Comparison of ENCODE assay signal across 1 cellular context in genomic region chr7:107563761-107564552, GRCh38.
A peak's percentile ranks its signal among the peaks of the same experiment; 100 is the strongest.
TF ChIP-seq lines count a peak whose summit lies in the region.

TSS of gene COG5 (minus strand) at chr7:107563920. CDS start at chr7:107563896, 24 bp downstream.
A gene with protein sequence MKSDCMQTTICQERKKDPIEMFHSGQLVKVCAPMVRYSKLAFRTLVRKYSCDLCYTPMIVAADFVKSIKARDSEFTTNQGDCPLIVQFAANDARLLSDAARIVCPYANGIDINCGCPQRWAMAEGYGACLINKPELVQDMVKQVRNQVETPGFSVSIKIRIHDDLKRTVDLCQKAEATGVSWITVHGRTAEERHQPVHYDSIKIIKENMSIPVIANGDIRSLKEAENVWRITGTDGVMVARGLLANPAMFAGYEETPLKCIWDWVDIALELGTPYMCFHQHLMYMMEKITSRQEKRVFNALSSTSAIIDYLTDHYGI (plus strand): TSS chr7:107563971. CDS start chr7:107567071, 3,100 bp downstream.

TF ChIP-seq in WTC11, 78 proteins besides CTCF, POLR2A, EP300 and RAD21 (continued from another document):
- TF ChIP-seq, protein P1, sequence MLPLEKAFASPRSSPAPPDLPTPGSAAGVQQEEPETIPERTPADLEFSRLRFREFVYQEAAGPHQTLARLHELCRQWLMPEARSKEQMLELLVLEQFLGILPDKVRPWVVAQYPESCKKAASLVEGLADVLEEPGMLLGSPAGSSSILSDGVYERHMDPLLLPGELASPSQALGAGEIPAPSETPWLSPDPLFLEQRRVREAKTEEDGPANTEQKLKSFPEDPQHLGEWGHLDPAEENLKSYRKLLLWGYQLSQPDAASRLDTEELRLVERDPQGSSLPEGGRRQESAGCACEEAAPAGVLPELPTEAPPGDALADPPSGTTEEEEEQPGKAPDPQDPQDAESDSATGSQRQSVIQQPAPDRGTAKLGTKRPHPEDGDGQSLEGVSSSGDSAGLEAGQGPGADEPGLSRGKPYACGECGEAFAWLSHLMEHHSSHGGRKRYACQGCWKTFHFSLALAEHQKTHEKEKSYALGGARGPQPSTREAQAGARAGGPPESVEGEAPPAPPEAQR (CRISPR knock-in tag; IDR thresholded peaks at IDR 0.05) = no peak
- TF ChIP-seq ZNF671 (CRISPR knock-in tag; IDR thresholded peaks at IDR 0.05) (no peak), FOXP1 (CRISPR knock-in tag; IDR thresholded peaks at IDR 0.05; ENCODE audit: borderline replicate concordance) (peak; percentile 93), RELA (CRISPR knock-in tag; IDR thresholded peaks at IDR 0.05; ENCODE audit: borderline replicate concordance) (0 out of 2 replicates have a peak, but pooled peaks have one; percentile 36), NR3C1 (CRISPR knock-in tag; conservative IDR thresholded peaks at IDR 0.05; ENCODE audit: low read depth) (no peak), ZNF317 (CRISPR knock-in tag; IDR thresholded peaks at IDR 0.05; ENCODE audit: borderline replicate concordance, low read depth) (no peak), NFE2L1 (CRISPR knock-in tag; IDR thresholded peaks at IDR 0.05) (0 out of 2 replicates have a peak, but pooled peaks have one; percentile 36), ELF4 (CRISPR knock-in tag; IDR thresholded peaks at IDR 0.05; ENCODE audit: low read depth) (no peak), ZNF416 (CRISPR knock-in tag; IDR thresholded peaks at IDR 0.05) (no peak), IRF1 (CRISPR knock-in tag; IDR thresholded peaks at IDR 0.05) (no peak; the same call in 1 of the 2 replicates), USF2 (CRISPR knock-in tag; IDR thresholded peaks at IDR 0.05) (no peak), SOX15 (CRISPR knock-in tag; IDR thresholded peaks at IDR 0.05) (no peak), ZBTB21 (CRISPR knock-in tag; IDR thresholded peaks at IDR 0.05; ENCODE audit: borderline replicate concordance) (no peak), HMGXB4 (CRISPR knock-in tag; IDR thresholded peaks at IDR 0.05) (peak; percentile 84), CREB1 (CRISPR knock-in tag; IDR thresholded peaks at IDR 0.05) (peak; percentile 18; the same call in 1 of the 2 replicates), TCF7 (CRISPR knock-in tag; IDR thresholded peaks at IDR 0.05; ENCODE audit: low read depth) (peak; percentile 62; the same call in 1 of the 2 replicates), ZNF263 (CRISPR knock-in tag; IDR thresholded peaks at IDR 0.05; ENCODE audit: low read depth) (no peak), ZNF219 (CRISPR knock-in tag; IDR thresholded peaks at IDR 0.05; ENCODE audit: borderline replicate concordance) (no peak), NR2C2 (CRISPR knock-in tag; IDR thresholded peaks at IDR 0.05) (no peak)
- TF ChIP-seq, protein P2, sequence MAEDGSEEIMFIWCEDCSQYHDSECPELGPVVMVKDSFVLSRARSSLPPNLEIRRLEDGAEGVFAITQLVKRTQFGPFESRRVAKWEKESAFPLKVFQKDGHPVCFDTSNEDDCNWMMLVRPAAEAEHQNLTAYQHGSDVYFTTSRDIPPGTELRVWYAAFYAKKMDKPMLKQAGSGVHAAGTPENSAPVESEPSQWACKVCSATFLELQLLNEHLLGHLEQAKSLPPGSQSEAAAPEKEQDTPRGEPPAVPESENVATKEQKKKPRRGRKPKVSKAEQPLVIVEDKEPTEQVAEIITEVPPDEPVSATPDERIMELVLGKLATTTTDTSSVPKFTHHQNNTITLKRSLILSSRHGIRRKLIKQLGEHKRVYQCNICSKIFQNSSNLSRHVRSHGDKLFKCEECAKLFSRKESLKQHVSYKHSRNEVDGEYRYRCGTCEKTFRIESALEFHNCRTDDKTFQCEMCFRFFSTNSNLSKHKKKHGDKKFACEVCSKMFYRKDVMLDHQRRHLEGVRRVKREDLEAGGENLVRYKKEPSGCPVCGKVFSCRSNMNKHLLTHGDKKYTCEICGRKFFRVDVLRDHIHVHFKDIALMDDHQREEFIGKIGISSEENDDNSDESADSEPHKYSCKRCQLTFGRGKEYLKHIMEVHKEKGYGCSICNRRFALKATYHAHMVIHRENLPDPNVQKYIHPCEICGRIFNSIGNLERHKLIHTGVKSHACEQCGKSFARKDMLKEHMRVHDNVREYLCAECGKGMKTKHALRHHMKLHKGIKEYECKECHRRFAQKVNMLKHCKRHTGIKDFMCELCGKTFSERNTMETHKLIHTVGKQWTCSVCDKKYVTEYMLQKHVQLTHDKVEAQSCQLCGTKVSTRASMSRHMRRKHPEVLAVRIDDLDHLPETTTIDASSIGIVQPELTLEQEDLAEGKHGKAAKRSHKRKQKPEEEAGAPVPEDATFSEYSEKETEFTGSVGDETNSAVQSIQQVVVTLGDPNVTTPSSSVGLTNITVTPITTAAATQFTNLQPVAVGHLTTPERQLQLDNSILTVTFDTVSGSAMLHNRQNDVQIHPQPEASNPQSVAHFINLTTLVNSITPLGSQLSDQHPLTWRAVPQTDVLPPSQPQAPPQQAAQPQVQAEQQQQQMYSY (CRISPR knock-in tag; IDR thresholded peaks at IDR 0.05) = no peak
- TF ChIP-seq, protein P3, sequence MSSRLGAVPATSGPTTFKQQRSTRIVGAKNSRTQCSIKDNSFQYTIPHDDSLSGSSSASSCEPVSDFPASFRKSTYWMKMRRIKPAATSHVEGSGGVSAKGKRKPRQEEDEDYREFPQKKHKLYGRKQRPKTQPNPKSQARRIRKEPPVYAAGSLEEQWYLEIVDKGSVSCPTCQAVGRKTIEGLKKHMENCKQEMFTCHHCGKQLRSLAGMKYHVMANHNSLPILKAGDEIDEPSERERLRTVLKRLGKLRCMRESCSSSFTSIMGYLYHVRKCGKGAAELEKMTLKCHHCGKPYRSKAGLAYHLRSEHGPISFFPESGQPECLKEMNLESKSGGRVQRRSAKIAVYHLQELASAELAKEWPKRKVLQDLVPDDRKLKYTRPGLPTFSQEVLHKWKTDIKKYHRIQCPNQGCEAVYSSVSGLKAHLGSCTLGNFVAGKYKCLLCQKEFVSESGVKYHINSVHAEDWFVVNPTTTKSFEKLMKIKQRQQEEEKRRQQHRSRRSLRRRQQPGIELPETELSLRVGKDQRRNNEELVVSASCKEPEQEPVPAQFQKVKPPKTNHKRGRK (CRISPR knock-in tag; IDR thresholded peaks at IDR 0.05; ENCODE audit: borderline replicate concordance) = no peak
- TF ChIP-seq, protein P4, sequence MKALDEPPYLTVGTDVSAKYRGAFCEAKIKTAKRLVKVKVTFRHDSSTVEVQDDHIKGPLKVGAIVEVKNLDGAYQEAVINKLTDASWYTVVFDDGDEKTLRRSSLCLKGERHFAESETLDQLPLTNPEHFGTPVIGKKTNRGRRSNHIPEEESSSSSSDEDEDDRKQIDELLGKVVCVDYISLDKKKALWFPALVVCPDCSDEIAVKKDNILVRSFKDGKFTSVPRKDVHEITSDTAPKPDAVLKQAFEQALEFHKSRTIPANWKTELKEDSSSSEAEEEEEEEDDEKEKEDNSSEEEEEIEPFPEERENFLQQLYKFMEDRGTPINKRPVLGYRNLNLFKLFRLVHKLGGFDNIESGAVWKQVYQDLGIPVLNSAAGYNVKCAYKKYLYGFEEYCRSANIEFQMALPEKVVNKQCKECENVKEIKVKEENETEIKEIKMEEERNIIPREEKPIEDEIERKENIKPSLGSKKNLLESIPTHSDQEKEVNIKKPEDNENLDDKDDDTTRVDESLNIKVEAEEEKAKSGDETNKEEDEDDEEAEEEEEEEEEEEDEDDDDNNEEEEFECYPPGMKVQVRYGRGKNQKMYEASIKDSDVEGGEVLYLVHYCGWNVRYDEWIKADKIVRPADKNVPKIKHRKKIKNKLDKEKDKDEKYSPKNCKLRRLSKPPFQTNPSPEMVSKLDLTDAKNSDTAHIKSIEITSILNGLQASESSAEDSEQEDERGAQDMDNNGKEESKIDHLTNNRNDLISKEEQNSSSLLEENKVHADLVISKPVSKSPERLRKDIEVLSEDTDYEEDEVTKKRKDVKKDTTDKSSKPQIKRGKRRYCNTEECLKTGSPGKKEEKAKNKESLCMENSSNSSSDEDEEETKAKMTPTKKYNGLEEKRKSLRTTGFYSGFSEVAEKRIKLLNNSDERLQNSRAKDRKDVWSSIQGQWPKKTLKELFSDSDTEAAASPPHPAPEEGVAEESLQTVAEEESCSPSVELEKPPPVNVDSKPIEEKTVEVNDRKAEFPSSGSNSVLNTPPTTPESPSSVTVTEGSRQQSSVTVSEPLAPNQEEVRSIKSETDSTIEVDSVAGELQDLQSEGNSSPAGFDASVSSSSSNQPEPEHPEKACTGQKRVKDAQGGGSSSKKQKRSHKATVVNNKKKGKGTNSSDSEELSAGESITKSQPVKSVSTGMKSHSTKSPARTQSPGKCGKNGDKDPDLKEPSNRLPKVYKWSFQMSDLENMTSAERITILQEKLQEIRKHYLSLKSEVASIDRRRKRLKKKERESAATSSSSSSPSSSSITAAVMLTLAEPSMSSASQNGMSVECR (CRISPR knock-in tag; IDR thresholded peaks at IDR 0.05; ENCODE audit: borderline replicate concordance) = peak; percentile 89; the same call in 1 of the 2 replicates
- TF ChIP-seq, protein P5, sequence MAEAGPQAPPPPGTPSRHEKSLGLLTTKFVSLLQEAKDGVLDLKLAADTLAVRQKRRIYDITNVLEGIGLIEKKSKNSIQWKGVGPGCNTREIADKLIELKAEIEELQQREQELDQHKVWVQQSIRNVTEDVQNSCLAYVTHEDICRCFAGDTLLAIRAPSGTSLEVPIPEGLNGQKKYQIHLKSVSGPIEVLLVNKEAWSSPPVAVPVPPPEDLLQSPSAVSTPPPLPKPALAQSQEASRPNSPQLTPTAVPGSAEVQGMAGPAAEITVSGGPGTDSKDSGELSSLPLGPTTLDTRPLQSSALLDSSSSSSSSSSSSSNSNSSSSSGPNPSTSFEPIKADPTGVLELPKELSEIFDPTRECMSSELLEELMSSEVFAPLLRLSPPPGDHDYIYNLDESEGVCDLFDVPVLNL (CRISPR knock-in tag; IDR thresholded peaks at IDR 0.05; ENCODE audit: borderline replicate concordance, low read depth) = no peak
- TF ChIP-seq, protein P6, sequence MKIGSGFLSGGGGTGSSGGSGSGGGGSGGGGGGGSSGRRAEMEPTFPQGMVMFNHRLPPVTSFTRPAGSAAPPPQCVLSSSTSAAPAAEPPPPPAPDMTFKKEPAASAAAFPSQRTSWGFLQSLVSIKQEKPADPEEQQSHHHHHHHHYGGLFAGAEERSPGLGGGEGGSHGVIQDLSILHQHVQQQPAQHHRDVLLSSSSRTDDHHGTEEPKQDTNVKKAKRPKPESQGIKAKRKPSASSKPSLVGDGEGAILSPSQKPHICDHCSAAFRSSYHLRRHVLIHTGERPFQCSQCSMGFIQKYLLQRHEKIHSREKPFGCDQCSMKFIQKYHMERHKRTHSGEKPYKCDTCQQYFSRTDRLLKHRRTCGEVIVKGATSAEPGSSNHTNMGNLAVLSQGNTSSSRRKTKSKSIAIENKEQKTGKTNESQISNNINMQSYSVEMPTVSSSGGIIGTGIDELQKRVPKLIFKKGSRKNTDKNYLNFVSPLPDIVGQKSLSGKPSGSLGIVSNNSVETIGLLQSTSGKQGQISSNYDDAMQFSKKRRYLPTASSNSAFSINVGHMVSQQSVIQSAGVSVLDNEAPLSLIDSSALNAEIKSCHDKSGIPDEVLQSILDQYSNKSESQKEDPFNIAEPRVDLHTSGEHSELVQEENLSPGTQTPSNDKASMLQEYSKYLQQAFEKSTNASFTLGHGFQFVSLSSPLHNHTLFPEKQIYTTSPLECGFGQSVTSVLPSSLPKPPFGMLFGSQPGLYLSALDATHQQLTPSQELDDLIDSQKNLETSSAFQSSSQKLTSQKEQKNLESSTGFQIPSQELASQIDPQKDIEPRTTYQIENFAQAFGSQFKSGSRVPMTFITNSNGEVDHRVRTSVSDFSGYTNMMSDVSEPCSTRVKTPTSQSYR (CRISPR knock-in tag; IDR thresholded peaks at IDR 0.05) = no peak; the same call in 1 of the 2 replicates
TF ChIP-seq in WTC11: peak in this region for 22.
